28 cellular contexts compared by ENCODE assay signal in genomic region chr18:52286675-52287074, GRCh38. TPM values are rescaled to one million over a fixed set of nuclear protein-coding genes. Genes with fewer than 3 reads are reported as not detected.
"Had no signal": no experiment of that assay in that cellular context is flagged by ENCODE, and none has a peak within 500 bp of the region (broad histone marks: within the 10 kb centered on the region; RNA-seq: fewer than 3 reads in every experiment).

No MANE protein-coding gene starts in this region.

- H3K9me3 Mint-ChIP-seq: activated B cell treated with CpG ODN at 0.5 μM for 24 hours; activated CD4-positive, alpha-beta T cell treated with anti-CD3 and anti-CD28 coated beads, Interleukin-2, amount 10 ng/mL, durations not matched to agents 24 days and 14 days; activated T-cell treated with anti-CD3 and anti-CD28 coated beads, Interleukin-2, amount 50 U/mL, for 24 hours; activated T-helper 1 cell treated with anti-CD3 and anti-CD28 coated beads, Interleukin-12 subunit alpha, Interleukin-12 subunit beta, Interleukin-2, Interleukin-4 antibody, amounts not matched to agents 30 ng/mL and 10 ng/mL and 1 ng/mL, durations not matched to agents 14 hours and 24 hours and 36 hours had no signal

- DNase-seq: activated B cell treated with CpG ODN at 0.5 μM for 24 hours; activated CD4-positive, alpha-beta T cell treated with anti-CD3 and anti-CD28 coated beads for 1 hour; activated CD4-positive, alpha-beta T cell treated with anti-CD3 and anti-CD28 coated beads, Interleukin-2, amount 10 ng/mL, durations not matched to agents 24 days and 14 days; activated CD4-positive, alpha-beta T cell treated with anti-CD3 and anti-CD28 coated beads, Interleukin-2, amount 50 U/mL, for 48 hours; activated CD8-positive, alpha-beta memory T cell treated with anti-CD3 and anti-CD28 coated beads, Interleukin-2, amount 10 ng/mL, durations not matched to agents 7 days and 5 days; activated effector memory CD4-positive, alpha-beta T cell treated with Interleukin-2 at 50 U/mL for 16 hours; activated naive CD4-positive, alpha-beta T cell; activated T-cell treated with anti-CD3 and anti-CD28 coated beads, Interleukin-2, amount 50 U/mL, for 24 hours; amygdala; caudate nucleus; Kasumi-1; KBM-7; NCI-H1105 treated with DMSO at 0.1 percent for 48 hours; NCI-H1436 treated with DMSO at 0.1 percent for 48 hours; NCI-H187; NCI-H2081 treated with DMSO at 0.1 percent for 48 hours; NCI-H2227 treated with DMSO at 0.1 percent for 48 hours; NCI-H510A; NCI-H526 treated with DMSO at 0.1 percent for 48 hours; NK-92 treated with Interleukin-12 subunit alpha and Interleukin-12 subunit beta, amount 100 ng/mL, for 24 hours; Peyer's patch; Right ventricle myocardium superior; SJCRH30; T-helper 17 cell; T-helper 9 cell had no signal

- H3K9me3 ChIP-seq: Peyer's patch, SJCRH30 had no signal

- H3K4me1 ChIP-seq: Peyer's patch, SJCRH30 had no signal

- H3K36me3 ChIP-seq: Peyer's patch, SJCRH30 had no signal

- H3K27me3 Mint-ChIP-seq: activated B cell treated with CpG ODN at 0.5 μM for 24 hours; activated CD4-positive, alpha-beta T cell treated with anti-CD3 and anti-CD28 coated beads, Interleukin-2, amount 10 ng/mL, durations not matched to agents 24 days and 14 days; activated CD8-positive, alpha-beta memory T cell treated with anti-CD3 and anti-CD28 coated beads, Interleukin-2, amount 10 ng/mL, durations not matched to agents 7 days and 5 days; activated T-cell treated with anti-CD3 and anti-CD28 coated beads, Interleukin-2, amount 50 U/mL, for 24 hours; T-helper 17 cell had no signal

- H3K27ac Mint-ChIP-seq: activated B cell treated with CpG ODN at 0.5 μM for 24 hours; activated CD4-positive, alpha-beta T cell treated with anti-CD3 and anti-CD28 coated beads, Interleukin-2, amount 10 ng/mL, durations not matched to agents 24 days and 14 days; activated CD8-positive, alpha-beta memory T cell treated with anti-CD3 and anti-CD28 coated beads, Interleukin-2, amount 10 ng/mL, durations not matched to agents 7 days and 5 days; activated naive CD8-positive, alpha-beta T cell; activated T-cell treated with anti-CD3 and anti-CD28 coated beads, Interleukin-2, amount 50 U/mL, for 24 hours; activated T-helper 1 cell treated with anti-CD3 and anti-CD28 coated beads, Interleukin-12 subunit alpha, Interleukin-12 subunit beta, Interleukin-2, Interleukin-4 antibody, amounts not matched to agents 30 ng/mL and 10 ng/mL and 1 ng/mL, durations not matched to agents 14 hours and 24 hours and 36 hours; T-helper 17 cell had no signal

- H3K36me3 Mint-ChIP-seq: activated CD8-positive, alpha-beta memory T cell treated with anti-CD3 and anti-CD28 coated beads, Interleukin-2, amount 10 ng/mL, durations not matched to agents 7 days and 5 days; activated naive CD8-positive, alpha-beta T cell had no signal

- ATAC-seq: activated CD8-positive, alpha-beta memory T cell treated with anti-CD3 and anti-CD28 coated beads, Interleukin-2, amount 10 ng/mL, durations not matched to agents 7 days and 5 days; T-helper 17 cell had no signal

- H3K27ac ChIP-seq: Peyer's patch, RWPE1, SJCRH30 had no signal

- H3K4me3 ChIP-seq: Peyer's patch, SJCRH30 had no signal

- H3K27me3 ChIP-seq: Peyer's patch, SJCRH30 had no signal

- H3K4me1 Mint-ChIP-seq: activated B cell treated with CpG ODN at 0.5 μM for 24 hours; activated CD4-positive, alpha-beta T cell treated with anti-CD3 and anti-CD28 coated beads, Interleukin-2, amount 10 ng/mL, durations not matched to agents 24 days and 14 days; activated CD8-positive, alpha-beta memory T cell treated with anti-CD3 and anti-CD28 coated beads, Interleukin-2, amount 10 ng/mL, durations not matched to agents 7 days and 5 days; T-helper 17 cell had no signal

- H3K4me3 Mint-ChIP-seq: activated B cell treated with CpG ODN at 0.5 μM for 24 hours; activated CD4-positive, alpha-beta T cell treated with anti-CD3 and anti-CD28 coated beads, Interleukin-2, amount 10 ng/mL, durations not matched to agents 24 days and 14 days; activated CD8-positive, alpha-beta memory T cell treated with anti-CD3 and anti-CD28 coated beads, Interleukin-2, amount 10 ng/mL, durations not matched to agents 7 days and 5 days; activated naive CD8-positive, alpha-beta T cell; activated T-cell treated with anti-CD3 and anti-CD28 coated beads, Interleukin-2, amount 50 U/mL, for 24 hours; activated T-helper 1 cell treated with anti-CD3 and anti-CD28 coated beads, Interleukin-12 subunit alpha, Interleukin-12 subunit beta, Interleukin-2, Interleukin-4 antibody, amounts not matched to agents 30 ng/mL and 10 ng/mL and 1 ng/mL, durations not matched to agents 14 hours and 24 hours and 36 hours; T-helper 17 cell had no signal

RNA-seq across cellular contexts. Expression of gene DCC, which starts 53.3 kb away (rescaled TPM):
- total RNA-seq: activated B cell treated with CpG ODN at 0.5 μM for 24 hours; activated CD4-positive, alpha-beta T cell treated with anti-CD3 and anti-CD28 coated beads, Interleukin-2, amount 10 ng/mL, durations not matched to agents 24 days and 14 days; activated CD8-positive, alpha-beta memory T cell treated with anti-CD3 and anti-CD28 coated beads, Interleukin-2, amount 10 ng/mL, durations not matched to agents 7 days and 5 days; activated T-helper 1 cell treated with anti-CD3 and anti-CD28 coated beads, Interleukin-12 subunit alpha, Interleukin-12 subunit beta, Interleukin-2, Interleukin-4 antibody, amounts not matched to agents 30 ng/mL and 10 ng/mL and 1 ng/mL, durations not matched to agents 14 hours and 24 hours and 36 hours; Right ventricle myocardium superior; T-helper 17 cell had no signal
